Comparison of ENCODE assay signal across 1 cellular context in genomic region chr3:156655819-156656566, GRCh38.
TF ChIP-seq lines count a peak whose summit lies in the region.

No MANE protein-coding gene starts in this region.

TF ChIP-seq in K562, 482 proteins besides CTCF, POLR2A, EP300 and RAD21 (continued from another document):
- TF ChIP-seq CLOCK (CRISPR knock-in tag; IDR thresholded peaks at IDR 0.05; ENCODE audit: borderline replicate concordance) (no peak), DIDO1 (tag; IDR thresholded peaks at IDR 0.05; ENCODE audit: low read depth) (no peak), ZNF143 (CRISPR knock-in tag; IDR thresholded peaks at IDR 0.05) (no peak), SIRT6 (IDR thresholded peaks at IDR 0.05; ENCODE audit: low read depth, low read length) (no peak), ZBTB43 (CRISPR knock-in tag; IDR thresholded peaks at IDR 0.05) (no peak), SREBF1 (IDR thresholded peaks at IDR 0.05; ENCODE audit: borderline replicate concordance, low read depth, low read length) (no peak)
